Comparison of ENCODE assay signal across 8 cellular contexts in genomic region chr19:3108775-3109174, GRCh38. TPM values are rescaled to one million over a fixed set of nuclear protein-coding genes. Genes with fewer than 3 reads are reported as not detected.
DNase-seq lines count a peak whose midpoint lies in the region; ATAC-seq and TF ChIP-seq lines count a peak whose summit lies in the region.

No MANE protein-coding gene starts in this region.

- ATAC-seq in RWPE2 (ENCODE audit: low read depth) (peak; percentile 70; the same call in 2 of the 3 replicates), GM21723 (IDR thresholded peaks at IDR 0.05; ENCODE audit: unreplicated experiment) (no peak), GM18502 (IDR thresholded peaks at IDR 0.05; ENCODE audit: poor library complexity, unreplicated experiment) (no peak)

- H3K4me1 ChIP-seq in RWPE2 (ENCODE audit: insufficient read depth, poor library complexity, severe bottlenecking) = no peaks in the 10 kb centered on the region

- no peak overlapping the region for H3K4me3 ChIP-seq in RWPE2 (ENCODE audit: severe bottlenecking)

- in situ Hi-C loops in Caki2 (cut with HindIII; ENCODE audit: low pct_unique_long_range_greater_than_20kb, low sequenced_read_pairs) = no loop called here

- DNase-seq in Caki2 (ENCODE audit: low read depth) (peak; percentile 12), HuH-7.5 (ENCODE audit: low spot score) (peak; percentile 93), RWPE2 (ENCODE audit: low spot score) (no peak), germinal center (ENCODE audit: low spot score) (peak; percentile 53), retina (peak; percentile 56)
- DNase-seq in activated effector memory CD4-positive, alpha-beta T cell treated with Interleukin-2 at 50 U/mL for 16 hours = peak; percentile 57

- no peaks in the 10 kb centered on the region for H3K27me3 ChIP-seq in RWPE2 (ENCODE audit: insufficient read depth, poor library complexity, severe bottlenecking)

- no peaks in the 10 kb centered on the region; the same call in 1 of the 2 replicates for H3K36me3 ChIP-seq in RWPE2 (ENCODE audit: low read depth)

- H3K9me3 ChIP-seq in RWPE2 (ENCODE audit: severe bottlenecking) = no peaks in the 10 kb centered on the region

- no peak overlapping the region for H3K27ac ChIP-seq in RWPE2 (ENCODE audit: poor library complexity, severe bottlenecking)

- TF ChIP-seq CTCF in RWPE2 (IDR thresholded peaks at IDR 0.05; ENCODE audit: poor library complexity, severe bottlenecking) = peak; percentile 81

RNA-seq across cellular contexts. Expression of gene GNA11, which starts 14.6 kb away (rescaled TPM):
- total RNA-seq in Caki2 (2014; rRNA removed; shearing (Covaris generic); ENCODE audit: low replicate concordance) = 17.2 and 24.0 TPM in 2 replicates

RNA-seq across cellular contexts. Expression of gene GNA15, which starts 27.1 kb away (rescaled TPM):
- not detected in 2 replicates for total RNA-seq in Caki2 (2014; rRNA removed; shearing (Covaris generic); ENCODE audit: low replicate concordance)

RNA-seq across cellular contexts. Expression of gene TLE5, which starts 46.5 kb away (rescaled TPM):
- total RNA-seq in Caki2 (2014; rRNA removed; shearing (Covaris generic); ENCODE audit: low replicate concordance) = 117 and 168 TPM in 2 replicates
